25 cellular contexts compared by ENCODE assay signal in the genomic region with DNA sequence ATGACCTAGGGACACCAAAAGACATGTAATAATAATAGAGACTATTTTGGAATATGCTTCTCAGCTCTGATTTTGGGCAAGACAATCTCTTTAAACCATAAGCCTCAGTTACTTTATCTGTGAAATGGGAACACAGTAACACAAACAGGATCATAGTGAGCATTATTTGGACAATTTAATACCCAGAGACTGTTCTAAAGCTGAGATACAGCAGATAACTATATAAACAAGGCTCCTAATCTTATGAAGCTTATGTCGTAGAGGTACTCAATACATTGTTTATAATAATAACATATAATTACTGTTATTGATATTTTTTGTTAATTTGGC.
DNase-seq lines count a peak whose midpoint lies in the region; ATAC-seq, FAIRE-seq and TF ChIP-seq lines count a peak whose summit lies in the region.
"Had no signal": no experiment of that assay in that cellular context is flagged by ENCODE, and none has a peak within 500 bp of the region (broad histone marks: within the 10 kb centered on the region; RNA-seq: fewer than 3 reads in every experiment).

No MANE protein-coding gene starts in this region.

- CTCF ChIA-PET in GM12878 (lab: Yijun Ruan, JAX) (no interaction called here), RWPE1 (lab: Yijun Ruan, JAX) (no interaction called here)

- SMC1A ChIA-PET in GM12878 (lab: Charles Lee; ENCODE audit: uncharacterized antibody, unreplicated experiment) = no interaction called here

- in situ Hi-C loops in GM12878 (cut with MboI) = no loop called here

- no peak for TF ChIP-seq CTCF in OCI-LY3 (IDR thresholded peaks at IDR 0.05; ENCODE audit: low read depth, low read length)
- no peak for TF ChIP-seq CTCF in GM12878 (IDR thresholded peaks at IDR 0.05 in 2 of 3, conservative IDR thresholded peaks at IDR 0.05 in 1 of 3; ENCODE audit: control insufficient read depth in 2 of 3, extremely low read depth in 1 of 3, insufficient read depth in 1 of 3, low read depth in 3 of 3, low read length in 3 of 3)
- no peak for TF ChIP-seq CTCF in suprapubic skin (IDR thresholded peaks at IDR 0.05)
- TF ChIP-seq CTCF in RWPE1 (conservative IDR thresholded peaks at IDR 0.05; ENCODE audit: low read depth) = no peak

- H3K27ac ChIP-seq in OCI-LY3 (ENCODE audit: low read length) (no peak overlapping the region), GM12878 (ENCODE audit: control insufficient read depth, insufficient read depth) (no peak overlapping the region), suprapubic skin (no peak overlapping the region), RWPE1 (no peak overlapping the region)
- H3K27ac ChIP-seq: A549; BLaER1 treated with 17β-estradiol and CSF1 and Interleukin-3, amounts not matched to agents 10 nM and 100 nM; GM23248 had no signal

- no peak overlapping the region for H3K4me3 Mint-ChIP-seq in activated naive CD8-positive, alpha-beta T cell treated with anti-CD3 and anti-CD28 coated beads, Interleukin-2, amount 50 U/mL, for 24 hours
- H3K4me3 Mint-ChIP-seq in activated naive CD8-positive, alpha-beta T cell treated with anti-CD3 and anti-CD28 coated beads for 36 hours = no peak overlapping the region
- H3K4me3 Mint-ChIP-seq in stimulated activated memory B cell treated with anti-CD40 and anti-IgM and Interleukin-4, amounts not matched to agents 10 μg/mL and 1 μg/mL and 100 μg/mL, for 72 hours = no peak overlapping the region
- H3K4me3 Mint-ChIP-seq: CD14-positive monocyte; CD4-positive, alpha-beta T cell; CD8-positive, alpha-beta memory T cell had no signal

- POLR2A ChIA-PET in GM12878 (lab: Charles Lee) (no interaction called here), RWPE1 (lab: Yijun Ruan, JAX; ENCODE audit: low non-redundant PET) (no interaction called here)

- H3K4me2 ChIP-seq in OCI-LY3 (ENCODE audit: low read length) = peak overlapping the region; percentile 90
- no peak overlapping the region for H3K4me2 ChIP-seq in GM12878 (ENCODE audit: control insufficient read depth, insufficient read depth)
- H3K4me2 ChIP-seq: A549; BLaER1 treated with 17β-estradiol and CSF1 and Interleukin-3, amounts not matched to agents 10 nM and 100 nM had no signal

- H3K36me3 Mint-ChIP-seq in activated naive CD8-positive, alpha-beta T cell treated with anti-CD3 and anti-CD28 coated beads, Interleukin-2, amount 50 U/mL, for 24 hours (ENCODE audit: low read depth) = no peaks in the 10 kb centered on the region
- no peaks in the 10 kb centered on the region for H3K36me3 Mint-ChIP-seq in activated naive CD8-positive, alpha-beta T cell treated with anti-CD3 and anti-CD28 coated beads for 36 hours
- peaks cover 7% of the 10 kb centered on the region for H3K36me3 Mint-ChIP-seq in stimulated activated memory B cell treated with anti-CD40 and anti-IgM and Interleukin-4, amounts not matched to agents 10 μg/mL and 1 μg/mL and 100 μg/mL, for 72 hours
- H3K36me3 Mint-ChIP-seq: CD14-positive monocyte; CD8-positive, alpha-beta memory T cell had no signal

- H3K9me3 Mint-ChIP-seq in activated naive CD8-positive, alpha-beta T cell treated with anti-CD3 and anti-CD28 coated beads, Interleukin-2, amount 50 U/mL, for 24 hours = no peaks in the 10 kb centered on the region
- H3K9me3 Mint-ChIP-seq in activated naive CD8-positive, alpha-beta T cell treated with anti-CD3 and anti-CD28 coated beads for 36 hours = no peaks in the 10 kb centered on the region
- H3K9me3 Mint-ChIP-seq in stimulated activated memory B cell treated with anti-CD40 and anti-IgM and Interleukin-4, amounts not matched to agents 10 μg/mL and 1 μg/mL and 100 μg/mL, for 72 hours = no peaks in the 10 kb centered on the region
- H3K9me3 Mint-ChIP-seq: CD4-positive, alpha-beta T cell had no signal

- H3K27me3 Mint-ChIP-seq in activated naive CD8-positive, alpha-beta T cell treated with anti-CD3 and anti-CD28 coated beads, Interleukin-2, amount 50 U/mL, for 24 hours = peaks cover 14% of the 10 kb centered on the region
- H3K27me3 Mint-ChIP-seq in activated naive CD8-positive, alpha-beta T cell treated with anti-CD3 and anti-CD28 coated beads for 36 hours = peaks cover 16% of the 10 kb centered on the region
- H3K27me3 Mint-ChIP-seq in stimulated activated memory B cell treated with anti-CD40 and anti-IgM and Interleukin-4, amounts not matched to agents 10 μg/mL and 1 μg/mL and 100 μg/mL, for 72 hours = no peaks in the 10 kb centered on the region

- FAIRE-seq in GM12878 (lab: Jason Lieb, UNC) = no peak
- FAIRE-seq: A549, GM19239, H1 had no signal

- DNase-seq in activated naive CD8-positive, alpha-beta T cell treated with anti-CD3 and anti-CD28 coated beads, Interleukin-2, amount 50 U/mL, for 24 hours = no peak
- no peak for DNase-seq in activated naive CD8-positive, alpha-beta T cell treated with anti-CD3 and anti-CD28 coated beads for 36 hours
- DNase-seq in GM12878 (ENCODE audit: low read depth, low spot score) (no peak), SKM-1 (lab: John Stamatoyannopoulos, UW; ENCODE audit: unreplicated experiment) (no peak), suprapubic skin (ENCODE audit: low spot score in 2 of 2) (no peak), RWPE1 (ENCODE audit: low spot score) (no peak)
- DNase-seq: 8988T; ACHN; AML-193; BE2C; CD4-positive, alpha-beta T cell; CD8-positive, alpha-beta memory T cell; DMS53; DMS79 treated with DMSO at 0.1 percent for 48 hours; GF-D8; GM23248; H7; HCEC 1CT had no signal

- no peaks in the 10 kb centered on the region for H3K9me3 ChIP-seq in OCI-LY3 (ENCODE audit: insufficient read depth, low read length)
- H3K9me3 ChIP-seq in GM12878 (replicated peaks; ENCODE audit: control insufficient read depth, insufficient read depth, low read length) = no peaks in the 10 kb centered on the region
- H3K9me3 ChIP-seq in suprapubic skin = no peaks in the 10 kb centered on the region
- H3K9me3 ChIP-seq: A549; BE2C; BLaER1 treated with 17β-estradiol and CSF1 and Interleukin-3, amounts not matched to agents 10 nM and 100 nM had no signal

- TF ChIP-seq POLR2A in GM12878 (IDR thresholded peaks at IDR 0.05; ENCODE audit: low read depth, low read length) = no peak
- TF ChIP-seq POLR2A in suprapubic skin (IDR thresholded peaks at IDR 0.05) = no peak

- RAD21 ChIA-PET in GM12878 (lab: Charles Lee; ENCODE audit: unreplicated experiment) = no interaction called here

- TF ChIP-seq RAD21 in GM12878 (IDR thresholded peaks at IDR 0.05; ENCODE audit: insufficient read depth, low read depth, low read length) = no peak

- intact Hi-C loops in GM12878 (cut with micrococcal nuclease; ENCODE audit: unreplicated experiment) = no loop called here

- H3K79me2 ChIP-seq in OCI-LY3 (ENCODE audit: low read length) (no peaks in the 10 kb centered on the region), GM12878 (ENCODE audit: control insufficient read depth, insufficient read depth, low read length) (no peaks in the 10 kb centered on the region)

- no TSS peak for BruUV-seq in GM12878 (replicated peaks; lab: Mats Ljungman, UMichigan)

- H3K4me1 ChIP-seq in OCI-LY3 (ENCODE audit: low read length) = peaks cover 14% of the 10 kb centered on the region
- H3K4me1 ChIP-seq in GM12878 (ENCODE audit: control insufficient read depth, insufficient read depth, low read length) = peaks cover 5% of the 10 kb centered on the region; the same call in 1 of the 2 replicates
- H3K4me1 ChIP-seq in suprapubic skin = no peaks in the 10 kb centered on the region
- H3K4me1 ChIP-seq: A549; BLaER1 treated with 17β-estradiol and CSF1 and Interleukin-3, amounts not matched to agents 10 nM and 100 nM had no signal

- H3K9ac ChIP-seq in OCI-LY3 (ENCODE audit: low read length) (no peak overlapping the region), GM12878 (ENCODE audit: control insufficient read depth, insufficient read depth, low read length) (no peak overlapping the region)
- H3K9ac ChIP-seq: BLaER1 treated with 17β-estradiol and CSF1 and Interleukin-3, amounts not matched to agents 10 nM and 100 nM; GM23248 had no signal

- TF ChIP-seq EP300 in GM12878 (IDR thresholded peaks at IDR 0.05; ENCODE audit: borderline replicate concordance in 1 of 2, control insufficient read depth in 1 of 2, low read depth in 2 of 2, low read length in 2 of 2) (no peak), suprapubic skin (IDR thresholded peaks at IDR 0.05) (no peak)

- WGBS in GM12878 (ENCODE audit: insufficient coverage, insufficient replicate concordance, low lambda C conversion rate, missing lambda C conversion rate) = 84% methylated on average over 1 of the region's 1 CpG
- WGBS in suprapubic skin = 91% methylated on average over 1 of the region's 1 CpG

- H3K27ac Mint-ChIP-seq in activated naive CD8-positive, alpha-beta T cell treated with anti-CD3 and anti-CD28 coated beads, Interleukin-2, amount 50 U/mL, for 24 hours = peak overlapping the region; percentile 91
- no peak overlapping the region for H3K27ac Mint-ChIP-seq in activated naive CD8-positive, alpha-beta T cell treated with anti-CD3 and anti-CD28 coated beads for 36 hours
- H3K27ac Mint-ChIP-seq in stimulated activated memory B cell treated with anti-CD40 and anti-IgM and Interleukin-4, amounts not matched to agents 10 μg/mL and 1 μg/mL and 100 μg/mL, for 72 hours = peak overlapping the region; percentile 99
- H3K27ac Mint-ChIP-seq: CD4-positive, alpha-beta T cell; CD8-positive, alpha-beta memory T cell had no signal

- no peaks in the 10 kb centered on the region for H4K20me1 ChIP-seq in OCI-LY3 (ENCODE audit: insufficient read depth, low read length)
- H4K20me1 ChIP-seq in GM12878 (ENCODE audit: control insufficient read depth, insufficient read depth) = no peaks in the 10 kb centered on the region
- H4K20me1 ChIP-seq: BLaER1 treated with 17β-estradiol and CSF1 and Interleukin-3, amounts not matched to agents 10 nM and 100 nM had no signal

- H3K27me3 ChIP-seq in OCI-LY3 (ENCODE audit: low read depth, low read length) = 0 out of 2 replicates have a peak, but pooled peaks cover 3% of the 10 kb centered on the region
- no peaks in the 10 kb centered on the region for H3K27me3 ChIP-seq in GM12878 (replicated peaks in 1 of 2; ENCODE audit: control insufficient read depth in 2 of 2, insufficient read depth in 2 of 2, low read length in 1 of 2)
- no peaks in the 10 kb centered on the region for H3K27me3 ChIP-seq in suprapubic skin
- H3K27me3 ChIP-seq: BE2C; BLaER1 treated with 17β-estradiol and CSF1 and Interleukin-3, amounts not matched to agents 10 nM and 100 nM had no signal

- H3K4me3 ChIP-seq in OCI-LY3 (ENCODE audit: low read length) (peak overlapping the region; percentile 66), GM12878 (no peak overlapping the region), suprapubic skin (no peak overlapping the region)
- H3K4me3 ChIP-seq: A549; BLaER1 treated with 17β-estradiol and CSF1 and Interleukin-3, amounts not matched to agents 10 nM and 100 nM; GM23248 had no signal

- no peak overlapping the region for H2AFZ ChIP-seq in OCI-LY3 (ENCODE audit: low read depth, low read length)
- no peak overlapping the region for H2AFZ ChIP-seq in GM12878 (ENCODE audit: control insufficient read depth, low read depth, low read length)
- H2AFZ ChIP-seq: GM23248 had no signal

- H3K36me3 ChIP-seq in OCI-LY3 (replicated peaks; ENCODE audit: low read depth, low read length) = no peaks in the 10 kb centered on the region
- H3K36me3 ChIP-seq in GM12878 (ENCODE audit: control insufficient read depth in 2 of 2, insufficient read depth in 2 of 2, low read length in 1 of 2) = no peaks in the 10 kb centered on the region
- H3K36me3 ChIP-seq in suprapubic skin = no peaks in the 10 kb centered on the region
- H3K36me3 ChIP-seq: BE2C; BLaER1 treated with 17β-estradiol and CSF1 and Interleukin-3, amounts not matched to agents 10 nM and 100 nM had no signal

- H3K4me1 Mint-ChIP-seq in activated naive CD8-positive, alpha-beta T cell treated with anti-CD3 and anti-CD28 coated beads, Interleukin-2, amount 50 U/mL, for 24 hours = peaks cover 15% of the 10 kb centered on the region
- peaks cover 5% of the 10 kb centered on the region for H3K4me1 Mint-ChIP-seq in activated naive CD8-positive, alpha-beta T cell treated with anti-CD3 and anti-CD28 coated beads for 36 hours
- peaks cover 53% of the 10 kb centered on the region for H3K4me1 Mint-ChIP-seq in stimulated activated memory B cell treated with anti-CD40 and anti-IgM and Interleukin-4, amounts not matched to agents 10 μg/mL and 1 μg/mL and 100 μg/mL, for 72 hours
- H3K4me1 Mint-ChIP-seq: CD14-positive monocyte; CD8-positive, alpha-beta memory T cell had no signal

- no peak for ATAC-seq in activated naive CD8-positive, alpha-beta T cell treated with anti-CD3 and anti-CD28 coated beads, Interleukin-2, amount 50 U/mL, for 24 hours
- no peak for ATAC-seq in GM12878
- no peak for ATAC-seq in stimulated activated memory B cell treated with anti-CD40 and anti-IgM and Interleukin-4, amounts not matched to agents 10 μg/mL and 1 μg/mL and 100 μg/mL, for 72 hours
- ATAC-seq: A549 had no signal
